In genomic region chr10:99730026-99730425, GRCh38 we compare ENCODE assay signal across 18 cellular contexts. TPM values are rescaled to one million over a fixed set of nuclear protein-coding genes. Genes with fewer than 3 reads are reported as not detected.
DNase-seq lines count a peak whose midpoint lies in the region; ATAC-seq and TF ChIP-seq lines count a peak whose summit lies in the region.
"Had no signal": no experiment of that assay in that cellular context is flagged by ENCODE, and none has a peak within 500 bp of the region (broad histone marks: within the 10 kb centered on the region; RNA-seq: fewer than 3 reads in every experiment).

No MANE protein-coding gene starts in this region.

- POLR2A ChIA-PET in activated CD4-positive, alpha-beta T cell treated with anti-CD3 and anti-CD28 coated beads for 36 hours (lab: Charles Lee) = no interaction called here

- no peak for TF ChIP-seq CTCF in type B pancreatic cell (conservative IDR thresholded peaks at IDR 0.05)

- H3K9me3 Mint-ChIP-seq in activated CD4-positive, alpha-beta T cell treated with anti-CD3 and anti-CD28 coated beads for 36 hours (ENCODE audit: low read depth) = no peaks in the 10 kb centered on the region
- no peaks in the 10 kb centered on the region for H3K9me3 Mint-ChIP-seq in activated naive CD8-positive, alpha-beta T cell treated with anti-CD3 and anti-CD28 coated beads for 36 hours
- H3K9me3 Mint-ChIP-seq in type B pancreatic cell = no peaks in the 10 kb centered on the region
- no peaks in the 10 kb centered on the region for H3K9me3 Mint-ChIP-seq in immature natural killer cell
- H3K9me3 Mint-ChIP-seq: activated naive CD4-positive, alpha-beta T cell treated with anti-CD3 and anti-CD28 coated beads, Interleukin-2, amount 50 U/mL, for 24 hours; CD4-positive, alpha-beta memory T cell; stimulated activated effector memory CD8-positive, alpha-beta T cell treated with anti-CD3 and anti-CD28 coated beads, Interleukin-12 subunit alpha, Interleukin-12 subunit beta, amount 100 ng/mL, for 72 hours had no signal

- intact Hi-C loops in activated CD4-positive, alpha-beta T cell treated with anti-CD3 and anti-CD28 coated beads for 36 hours (cut with DNase I, micrococcal nuclease) = loop anchor here (5.0 kb wide), 4 partner anchors 73 to 642 kb away; partner anchors contain the start of genes CWF19L1 (in 1 of the 2), DNMBP (in 1 of the 2) and ENTPD7 (in 1 of the 2)

- no peaks in the 10 kb centered on the region for H3K27me3 Mint-ChIP-seq in activated CD4-positive, alpha-beta T cell treated with anti-CD3 and anti-CD28 coated beads for 36 hours
- no peaks in the 10 kb centered on the region for H3K27me3 Mint-ChIP-seq in activated naive CD8-positive, alpha-beta T cell treated with anti-CD3 and anti-CD28 coated beads for 36 hours
- H3K27me3 Mint-ChIP-seq in type B pancreatic cell (no peaks in the 10 kb centered on the region), immature natural killer cell (ENCODE audit: low read depth in 3 of 3) (peaks cover 4 to 10% (median 9%) of the 10 kb centered on the region in 3 donors)
- H3K27me3 Mint-ChIP-seq: activated naive CD4-positive, alpha-beta T cell treated with anti-CD3 and anti-CD28 coated beads, Interleukin-2, amount 50 U/mL, for 24 hours; CD4-positive, alpha-beta memory T cell had no signal

- CTCF ChIA-PET in activated CD4-positive, alpha-beta T cell treated with anti-CD3 and anti-CD28 coated beads for 36 hours (lab: Charles Lee) = interaction anchor here (0.6 kb wide), 1 partner anchor 115 kb away, joined by 3 read pairs; no protein-coding TSS in a partner anchor

- no peak for ATAC-seq in activated CD4-positive, alpha-beta T cell treated with anti-CD3 and anti-CD28 coated beads for 36 hours
- ATAC-seq in GM18870 (IDR thresholded peaks at IDR 0.05; ENCODE audit: unreplicated experiment) = no peak
- ATAC-seq: stimulated activated effector memory CD8-positive, alpha-beta T cell treated with anti-CD3 and anti-CD28 coated beads, Interleukin-12 subunit alpha, Interleukin-12 subunit beta, amount 100 ng/mL, for 72 hours had no signal

- H3K4me3 Mint-ChIP-seq in activated CD4-positive, alpha-beta T cell treated with anti-CD3 and anti-CD28 coated beads for 36 hours = no peak overlapping the region
- H3K4me3 Mint-ChIP-seq in activated naive CD8-positive, alpha-beta T cell treated with anti-CD3 and anti-CD28 coated beads for 36 hours = peak overlapping the region; percentile 16
- no peak overlapping the region for H3K4me3 Mint-ChIP-seq in type B pancreatic cell
- no peak overlapping the region for H3K4me3 Mint-ChIP-seq in immature natural killer cell
- H3K4me3 Mint-ChIP-seq: activated naive CD4-positive, alpha-beta T cell treated with anti-CD3 and anti-CD28 coated beads, Interleukin-2, amount 50 U/mL, for 24 hours; stimulated activated effector memory CD8-positive, alpha-beta T cell treated with anti-CD3 and anti-CD28 coated beads, Interleukin-12 subunit alpha, Interleukin-12 subunit beta, amount 100 ng/mL, for 72 hours had no signal

- DNase-seq in activated CD4-positive, alpha-beta T cell treated with anti-CD3 and anti-CD28 coated beads for 36 hours = no peak
- DNase-seq in activated CD4-positive, alpha-beta T cell treated with anti-CD3 and anti-CD28 coated beads, Interleukin-2, amount 50 U/mL, for 1 hour = no peak
- DNase-seq in activated naive CD8-positive, alpha-beta T cell treated with anti-CD3 and anti-CD28 coated beads for 36 hours = no peak
- DNase-seq in iris pigment epithelial cell (ENCODE audit: low read depth) (peak; percentile 95), type B pancreatic cell (ENCODE audit: extremely low spot score, unreplicated experiment) (no peak), immature natural killer cell (no peak), cerebellar nuclear complex (lab: John Stamatoyannopoulos, UW) (no peak)
- DNase-seq: activated CD4-positive, alpha-beta T cell treated with anti-CD3 and anti-CD28 coated beads for 4 hours; CD4-positive, alpha-beta memory T cell; glutamatergic neuron; midbrain; NCI-H1048; NCI-H2171 treated with DMSO at 0.1 percent for 48 hours; occipital lobe; SHP77 had no signal

- H3K4me1 Mint-ChIP-seq in activated CD4-positive, alpha-beta T cell treated with anti-CD3 and anti-CD28 coated beads for 36 hours = peaks cover 25% of the 10 kb centered on the region
- peaks cover 18% of the 10 kb centered on the region for H3K4me1 Mint-ChIP-seq in activated naive CD8-positive, alpha-beta T cell treated with anti-CD3 and anti-CD28 coated beads for 36 hours
- H3K4me1 Mint-ChIP-seq in type B pancreatic cell (ENCODE audit: unreplicated experiment) (peaks cover 10% of the 10 kb centered on the region), immature natural killer cell (peaks cover 27 to 49% of the 10 kb centered on the region in 2 donors)

- H3K36me3 Mint-ChIP-seq in activated CD4-positive, alpha-beta T cell treated with anti-CD3 and anti-CD28 coated beads for 36 hours (ENCODE audit: low read depth) = peaks cover 46% of the 10 kb centered on the region
- H3K36me3 Mint-ChIP-seq in activated naive CD8-positive, alpha-beta T cell treated with anti-CD3 and anti-CD28 coated beads for 36 hours = peaks cover 29% of the 10 kb centered on the region
- peaks cover 19% of the 10 kb centered on the region for H3K36me3 Mint-ChIP-seq in type B pancreatic cell
- peaks cover 17 to 27% (median 24%) of the 10 kb centered on the region in 3 donors for H3K36me3 Mint-ChIP-seq in immature natural killer cell

- peak overlapping the region; percentile 5 for H3K27ac Mint-ChIP-seq in activated CD4-positive, alpha-beta T cell treated with anti-CD3 and anti-CD28 coated beads for 36 hours
- no peak overlapping the region for H3K27ac Mint-ChIP-seq in activated naive CD8-positive, alpha-beta T cell treated with anti-CD3 and anti-CD28 coated beads for 36 hours
- H3K27ac Mint-ChIP-seq in type B pancreatic cell (peak overlapping the region; percentile 4), immature natural killer cell (peak overlapping the region in 1 of 6 donors; percentile 46)
- H3K27ac Mint-ChIP-seq: activated naive CD4-positive, alpha-beta T cell treated with anti-CD3 and anti-CD28 coated beads, Interleukin-2, amount 50 U/mL, for 24 hours; stimulated activated effector memory CD8-positive, alpha-beta T cell treated with anti-CD3 and anti-CD28 coated beads, Interleukin-12 subunit alpha, Interleukin-12 subunit beta, amount 100 ng/mL, for 72 hours had no signal

RNA-seq across cellular contexts. Expression of gene COX15, which starts 1.9 kb away (rescaled TPM):
- total RNA-seq in activated CD4-positive, alpha-beta T cell treated with anti-CD3 and anti-CD28 coated beads for 36 hours = 10 to 100 TPM; 28.1 to 35.5 TPM
- total RNA-seq in activated naive CD8-positive, alpha-beta T cell treated with anti-CD3 and anti-CD28 coated beads for 36 hours = 10 to 100 TPM; 39.2 to 42.0 TPM
- 36.1 and 46.5 TPM in 2 replicates for total RNA-seq in type B pancreatic cell (ENCODE audit: low replicate concordance)
- 10 to 100 TPM; 23.1 to 32.6 (median 29.6) TPM for polyA plus RNA-seq in immature natural killer cell

RNA-seq across cellular contexts. Expression of gene CUTC, which starts 2.0 kb away (rescaled TPM):
- total RNA-seq in activated CD4-positive, alpha-beta T cell treated with anti-CD3 and anti-CD28 coated beads for 36 hours = 10 to 100 TPM; 24.6 to 35.8 TPM
- total RNA-seq in activated naive CD8-positive, alpha-beta T cell treated with anti-CD3 and anti-CD28 coated beads for 36 hours = 10 to 100 TPM; 36.1 to 38.1 TPM
- total RNA-seq in type B pancreatic cell (ENCODE audit: low replicate concordance) = 11.8 and 13.7 TPM in 2 replicates
- polyA plus RNA-seq in immature natural killer cell = 100 to 1,000 TPM in 1 of 3 donors, 10 to 100 TPM in 2; 57.2 to 105 (median 60.4) TPM

RNA-seq across cellular contexts. Expression of gene ABCC2, which starts 52.4 kb away (rescaled TPM):
- 1 to 10 TPM in 1 of 2 experiments, under 1 TPM in 1; 0.62 to 1.6 TPM for total RNA-seq in activated CD4-positive, alpha-beta T cell treated with anti-CD3 and anti-CD28 coated beads for 36 hours
- total RNA-seq in activated naive CD8-positive, alpha-beta T cell treated with anti-CD3 and anti-CD28 coated beads for 36 hours = under 1 TPM; 0.70 to 0.99 TPM
- total RNA-seq in type B pancreatic cell (ENCODE audit: low replicate concordance) = 11.0 and 64.0 TPM in 2 replicates
- under 1 TPM in 1 of 3 donors, not detected in 2; 0.48 TPM for polyA plus RNA-seq in immature natural killer cell
